ENCODE assay signal across 1 cellular context in the genomic region with DNA sequence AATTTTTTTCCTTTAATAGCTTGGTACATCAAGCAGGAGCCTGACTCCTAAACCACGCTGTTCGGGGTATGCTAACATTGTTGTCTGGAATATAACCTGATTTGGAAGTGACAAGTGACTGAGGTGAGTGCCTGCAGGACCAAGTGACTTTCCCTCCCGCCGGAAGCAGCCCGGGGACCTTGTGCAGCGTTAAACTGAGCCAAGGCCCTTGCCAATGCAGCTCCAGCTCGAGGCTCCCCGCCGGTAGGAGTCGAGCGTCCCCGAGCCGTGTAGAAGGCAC.
TF ChIP-seq lines count a peak whose summit lies in the region.

No MANE protein-coding gene starts in this region.

TF ChIP-seq in GM12878, 131 proteins besides CTCF, POLR2A, EP300 and RAD21 (continued from another document):
- TF ChIP-seq CEBPZ (IDR thresholded peaks at IDR 0.05; ENCODE audit: low read depth, low read length) (no peak), ZBTB4 (CRISPR knock-in tag; IDR thresholded peaks at IDR 0.05) (no peak), ETV6 (conservative IDR thresholded peaks at IDR 0.05 in 1 of 2, IDR thresholded peaks at IDR 0.05 in 1 of 2; ENCODE audit: borderline replicate concordance in 1 of 2, low read depth in 1 of 2) (no peak), ATF7 (IDR thresholded peaks at IDR 0.05; ENCODE audit: low read depth) (no peak), SMC3 (IDR thresholded peaks at IDR 0.05; ENCODE audit: borderline replicate concordance, low read length) (no peak), MTA3 (IDR thresholded peaks at IDR 0.05; ENCODE audit: borderline replicate concordance, low read length) (no peak), EZH2 (IDR thresholded peaks at IDR 0.05; ENCODE audit: borderline replicate concordance, control insufficient read depth, low read depth, low read length) (no peak), LARP7 (IDR thresholded peaks at IDR 0.05) (no peak), EGR1 (IDR thresholded peaks at IDR 0.05; ENCODE audit: borderline replicate concordance in 1 of 2, low read depth in 2 of 2, low read length in 2 of 2) (no peak), ESRRA (IDR thresholded peaks at IDR 0.05; ENCODE audit: low read length) (no peak), CBX5 (IDR thresholded peaks at IDR 0.05; ENCODE audit: low read depth) (no peak), POLR2AphosphoS5 (IDR thresholded peaks at IDR 0.05; ENCODE audit: low read length) (no peak), KDM1A (IDR thresholded peaks at IDR 0.05; ENCODE audit: borderline replicate concordance) (no peak)
- TF ChIP-seq, protein P1, sequence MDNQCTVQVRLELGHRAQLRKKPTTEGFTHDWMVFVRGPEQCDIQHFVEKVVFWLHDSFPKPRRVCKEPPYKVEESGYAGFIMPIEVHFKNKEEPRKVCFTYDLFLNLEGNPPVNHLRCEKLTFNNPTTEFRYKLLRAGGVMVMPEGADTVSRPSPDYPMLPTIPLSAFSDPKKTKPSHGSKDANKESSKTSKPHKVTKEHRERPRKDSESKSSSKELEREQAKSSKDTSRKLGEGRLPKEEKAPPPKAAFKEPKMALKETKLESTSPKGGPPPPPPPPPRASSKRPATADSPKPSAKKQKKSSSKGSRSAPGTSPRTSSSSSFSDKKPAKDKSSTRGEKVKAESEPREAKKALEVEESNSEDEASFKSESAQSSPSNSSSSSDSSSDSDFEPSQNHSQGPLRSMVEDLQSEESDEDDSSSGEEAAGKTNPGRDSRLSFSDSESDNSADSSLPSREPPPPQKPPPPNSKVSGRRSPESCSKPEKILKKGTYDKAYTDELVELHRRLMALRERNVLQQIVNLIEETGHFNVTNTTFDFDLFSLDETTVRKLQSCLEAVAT (IDR thresholded peaks at IDR 0.05), result no peak
- TF ChIP-seq, protein P2, sequence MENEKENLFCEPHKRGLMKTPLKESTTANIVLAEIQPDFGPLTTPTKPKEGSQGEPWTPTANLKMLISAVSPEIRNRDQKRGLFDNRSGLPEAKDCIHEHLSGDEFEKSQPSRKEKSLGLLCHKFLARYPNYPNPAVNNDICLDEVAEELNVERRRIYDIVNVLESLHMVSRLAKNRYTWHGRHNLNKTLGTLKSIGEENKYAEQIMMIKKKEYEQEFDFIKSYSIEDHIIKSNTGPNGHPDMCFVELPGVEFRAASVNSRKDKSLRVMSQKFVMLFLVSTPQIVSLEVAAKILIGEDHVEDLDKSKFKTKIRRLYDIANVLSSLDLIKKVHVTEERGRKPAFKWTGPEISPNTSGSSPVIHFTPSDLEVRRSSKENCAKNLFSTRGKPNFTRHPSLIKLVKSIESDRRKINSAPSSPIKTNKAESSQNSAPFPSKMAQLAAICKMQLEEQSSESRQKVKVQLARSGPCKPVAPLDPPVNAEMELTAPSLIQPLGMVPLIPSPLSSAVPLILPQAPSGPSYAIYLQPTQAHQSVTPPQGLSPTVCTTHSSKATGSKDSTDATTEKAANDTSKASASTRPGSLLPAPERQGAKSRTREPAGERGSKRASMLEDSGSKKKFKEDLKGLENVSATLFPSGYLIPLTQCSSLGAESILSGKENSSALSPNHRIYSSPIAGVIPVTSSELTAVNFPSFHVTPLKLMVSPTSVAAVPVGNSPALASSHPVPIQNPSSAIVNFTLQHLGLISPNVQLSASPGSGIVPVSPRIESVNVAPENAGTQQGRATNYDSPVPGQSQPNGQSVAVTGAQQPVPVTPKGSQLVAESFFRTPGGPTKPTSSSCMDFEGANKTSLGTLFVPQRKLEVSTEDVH (IDR thresholded peaks at IDR 0.05; ENCODE audit: low read depth, partially characterized antibody), result no peak
